In the genomic region with DNA sequence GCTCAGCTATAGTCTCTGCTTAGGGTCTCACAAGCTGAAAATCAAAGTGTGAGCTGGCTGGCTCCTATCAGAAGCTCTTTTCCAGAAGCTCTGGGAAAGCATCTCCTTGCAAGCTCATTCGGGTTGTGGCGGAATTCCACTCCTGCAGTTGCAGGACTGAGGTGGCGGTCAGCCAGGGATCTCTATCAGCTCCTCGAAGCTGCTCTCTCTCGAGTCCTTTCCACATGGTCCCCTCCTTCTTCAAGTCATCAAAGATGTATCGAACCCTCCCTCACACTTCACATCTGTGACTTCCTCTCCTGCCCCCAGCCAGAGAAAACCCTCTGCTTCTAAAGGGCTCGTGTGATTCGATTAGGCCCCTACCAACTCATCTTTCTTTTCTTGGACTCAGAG, we compare ENCODE assay signal across 1 cellular context.
TF ChIP-seq lines count a peak whose summit lies in the region.

No MANE protein-coding gene starts in this region.

TF ChIP-seq in H1, 55 proteins besides CTCF, POLR2A, EP300 and RAD21 (continued from another document):
- TF ChIP-seq RXRA (IDR thresholded peaks at IDR 0.05; ENCODE audit: insufficient read depth, low read depth, low read length), result no peak
TF ChIP-seq in H1: peak in this region for 0.
